Comparison of ENCODE assay signal across 13 cellular contexts in genomic region chr5:50738864-50739263, GRCh38.
"Had no signal": no experiment of that assay in that cellular context is flagged by ENCODE, and none has a peak within 500 bp of the region (broad histone marks: within the 10 kb centered on the region; RNA-seq: fewer than 3 reads in every experiment).

No MANE protein-coding gene starts in this region.

- H2AFZ ChIP-seq: parathyroid adenoma had no signal

- DNase-seq: activated CD4-positive, alpha-beta T cell treated with anti-CD3 and anti-CD28 coated beads for 36 hours; activated naive CD4-positive, alpha-beta T cell treated with anti-CD3 and anti-CD28 coated beads, Interleukin-2, amount 10 ng/mL, durations not matched to agents 7 days and 5 days; hypothalamus; stimulated activated CD4-positive, alpha-beta T cell treated with anti-CD3 and anti-CD28 coated beads, Interleukin-4, amount 100 ng/mL, for 1 hour; stimulated activated CD8-positive, alpha-beta memory T cell treated with anti-CD3 and anti-CD28 coated beads, Interleukin-4, amount 100 ng/mL, for 48 hours; stimulated activated naive CD8-positive, alpha-beta T cell treated with anti-CD3 and anti-CD28 coated beads, Interleukin-15, Interleukin-2, amounts not matched to agents 100 U/mL and 50 U/mL, for 24 hours; upper lobe of left lung had no signal

- H3K36me3 Mint-ChIP-seq: brain had no signal

- H3K9me3 Mint-ChIP-seq: activated naive CD4-positive, alpha-beta T cell treated with anti-CD3 and anti-CD28 coated beads, Interleukin-2, amount 10 ng/mL, durations not matched to agents 7 days and 5 days; activated T-helper 2 cell treated with anti-CD3 and anti-CD28 coated beads, Interferon-gamma antibody, Interleukin-2, Interleukin-4, amounts not matched to agents 10 μg/mL and 5 μg/mL and 100 μg/mL, durations not matched to agents 14 hours and 24 hours and 36 hours; brain; neural crest cell had no signal

- H3K4me3 ChIP-seq: suprapubic skin, upper lobe of left lung had no signal

- H3K9ac ChIP-seq: parathyroid adenoma had no signal

- H3K27me3 Mint-ChIP-seq: activated CD4-positive, alpha-beta T cell treated with anti-CD3 and anti-CD28 coated beads for 36 hours; activated naive CD4-positive, alpha-beta T cell treated with anti-CD3 and anti-CD28 coated beads, Interleukin-2, amount 10 ng/mL, durations not matched to agents 7 days and 5 days; brain had no signal

- H3K9me3 ChIP-seq: suprapubic skin, upper lobe of left lung had no signal

- H3K27ac ChIP-seq: parathyroid adenoma, suprapubic skin, upper lobe of left lung had no signal

- H3K27me3 ChIP-seq: suprapubic skin, upper lobe of left lung had no signal

- ATAC-seq: activated CD4-positive, alpha-beta T cell treated with anti-CD3 and anti-CD28 coated beads for 36 hours; left lobe of liver; stimulated activated naive CD8-positive, alpha-beta T cell treated with anti-CD3 and anti-CD28 coated beads, Interleukin-15, Interleukin-2, amounts not matched to agents 100 U/mL and 50 U/mL, for 24 hours had no signal

- H3K4me3 Mint-ChIP-seq: activated CD4-positive, alpha-beta T cell treated with anti-CD3 and anti-CD28 coated beads for 36 hours; activated naive CD4-positive, alpha-beta T cell treated with anti-CD3 and anti-CD28 coated beads, Interleukin-2, amount 10 ng/mL, durations not matched to agents 7 days and 5 days; brain; neural crest cell had no signal

- H3K27ac Mint-ChIP-seq: activated CD4-positive, alpha-beta T cell treated with anti-CD3 and anti-CD28 coated beads for 36 hours; activated naive CD4-positive, alpha-beta T cell treated with anti-CD3 and anti-CD28 coated beads, Interleukin-2, amount 10 ng/mL, durations not matched to agents 7 days and 5 days; activated T-helper 2 cell treated with anti-CD3 and anti-CD28 coated beads, Interferon-gamma antibody, Interleukin-2, Interleukin-4, amounts not matched to agents 10 μg/mL and 5 μg/mL and 100 μg/mL, durations not matched to agents 14 hours and 24 hours and 36 hours; brain had no signal

- H3K4me1 ChIP-seq: suprapubic skin had no signal

- H3K36me3 ChIP-seq: suprapubic skin, upper lobe of left lung had no signal
